In the genomic region with DNA sequence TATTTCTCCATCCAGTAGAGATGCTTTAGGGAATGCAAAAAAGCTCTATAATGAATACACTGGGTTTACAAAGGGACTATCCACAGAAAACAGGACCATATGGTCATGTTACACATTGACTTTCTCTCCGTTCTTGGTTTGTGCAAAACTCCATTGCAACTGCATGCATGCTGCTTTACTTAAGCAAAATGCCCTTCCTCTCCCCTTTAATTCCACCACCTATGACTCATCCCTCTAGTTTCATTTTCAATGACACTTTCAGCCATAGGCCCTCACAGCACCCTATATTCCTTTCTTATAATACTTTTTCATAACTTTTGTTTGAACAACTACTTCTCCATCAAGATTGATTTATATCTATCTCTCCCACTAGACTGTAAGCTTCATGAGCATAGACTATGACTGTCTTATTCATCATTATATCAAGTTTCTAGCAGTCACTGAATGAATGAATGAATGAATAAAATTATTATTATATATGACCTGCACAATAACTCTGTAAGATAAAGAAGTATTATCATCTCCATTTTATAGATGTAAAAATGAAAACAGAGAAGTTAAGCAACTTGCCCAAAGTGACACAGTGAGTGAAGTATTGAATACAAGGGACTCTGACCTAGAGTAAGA, we compare ENCODE assay signal across 8 cellular contexts.
A peak's percentile ranks its signal among the peaks of the same experiment; 100 is the strongest.
DNase-seq lines count a peak whose midpoint lies in the region; ATAC-seq, FAIRE-seq and TF ChIP-seq lines count a peak whose summit lies in the region.

No MANE protein-coding gene starts in this region.

- no peak for TF ChIP-seq CTCF in GM10248 (IDR thresholded peaks at IDR 0.05; ENCODE audit: control extremely low read depth, extremely low read depth, low read depth, missing control alignments)
- no peak for TF ChIP-seq CTCF in fibroblast of pulmonary artery (IDR thresholded peaks at IDR 0.05; ENCODE audit: low read length, missing control alignments)

- FAIRE-seq in frontal cortex (lab: Jason Lieb, UNC), result no peak

- H3K4me3 ChIP-seq in fibroblast of pulmonary artery (replicated peaks; ENCODE audit: low read depth, low read length), result no peak overlapping the region

- peak; percentile 83 for ATAC-seq in GM21717 (IDR thresholded peaks at IDR 0.05; ENCODE audit: unreplicated experiment)

- POLR2A ChIA-PET in GM10248 (lab: Yijun Ruan, JAX), result no interaction called here

- DNase-seq in GM10248 (ENCODE audit: extremely low spot score) (peak; percentile 21), HT1080 (ENCODE audit: low read depth) (peak; percentile 66), fibroblast of pulmonary artery (ENCODE audit: low read depth) (peak; percentile 65), frontal cortex (ENCODE audit: low spot score in 2 of 2) (no peak), NCI-H524 treated with DMSO at 0.1 percent for 48 hours (lab: John Stamatoyannopoulos, UW) (no peak), superior temporal gyrus (ENCODE audit: extremely low spot score) (no peak), D341Med (ENCODE audit: low spot score) (no peak)

- CTCF ChIA-PET in GM10248 (lab: Yijun Ruan, JAX), result no interaction called here

Comparison
In these comparisons a context has a peak if more than half of its experiments do, and no peak if none do; other contexts are left out.
1. DNase-seq: peak in GM10248 (single experiment), HT1080 (single experiment) and fibroblast of pulmonary artery (single experiment); none in frontal cortex (0 of 2), NCI-H524 treated with DMSO at 0.1 percent for 48 hours (single experiment), superior temporal gyrus (single experiment) and D341Med (single experiment).